In genomic region chr17:36640346-36640745, GRCh38 we compare ENCODE assay signal across 17 cellular contexts.
"Had no signal": no experiment of that assay in that cellular context is flagged by ENCODE, and none has a peak within 500 bp of the region (broad histone marks: within the 10 kb centered on the region; RNA-seq: fewer than 3 reads in every experiment).

No MANE protein-coding gene starts in this region.

- H3K9me3 ChIP-seq: esophagus muscularis mucosa, gastroesophageal sphincter, heart left ventricle, left lung, lower lobe of right lung had no signal

- H3K9me3 Mint-ChIP-seq: memory B cell had no signal

- H3K36me3 ChIP-seq: esophagus muscularis mucosa, gastroesophageal sphincter, heart left ventricle, left lung, lower lobe of right lung had no signal

- H3K4me3 ChIP-seq: dorsolateral prefrontal cortex, esophagus muscularis mucosa, gastroesophageal sphincter, heart left ventricle, hepatocyte, left lung, lower lobe of right lung had no signal

- H3K27ac Mint-ChIP-seq: memory B cell had no signal

- DNase-seq: dermis blood vessel endothelial cell; dorsolateral prefrontal cortex; effector CD4-positive, alpha-beta T cell; effector memory CD4-positive, alpha-beta T cell; foreskin keratinocyte; heart left ventricle; hypothalamus; left cardiac atrium; left lung; left ventricle myocardium superior; lower lobe of right lung; midbrain had no signal

- H3K36me3 Mint-ChIP-seq: memory B cell had no signal

- ATAC-seq: foreskin keratinocyte, gastroesophageal sphincter, heart left ventricle, left cardiac atrium, left lung, left ventricle myocardium superior, lower lobe of right lung had no signal

- H3K79me2 ChIP-seq: hepatocyte had no signal

- H3K27ac ChIP-seq: coronary artery, dorsolateral prefrontal cortex, esophagus muscularis mucosa, foreskin keratinocyte, gastroesophageal sphincter, heart left ventricle, hepatocyte, left lung, lower lobe of right lung had no signal

- H2AFZ ChIP-seq: hepatocyte had no signal

- H3K4me1 ChIP-seq: foreskin keratinocyte had no signal

- H3K4me3 Mint-ChIP-seq: memory B cell had no signal
